Comparison of ENCODE assay signal across 1 cellular context in the genomic region with DNA sequence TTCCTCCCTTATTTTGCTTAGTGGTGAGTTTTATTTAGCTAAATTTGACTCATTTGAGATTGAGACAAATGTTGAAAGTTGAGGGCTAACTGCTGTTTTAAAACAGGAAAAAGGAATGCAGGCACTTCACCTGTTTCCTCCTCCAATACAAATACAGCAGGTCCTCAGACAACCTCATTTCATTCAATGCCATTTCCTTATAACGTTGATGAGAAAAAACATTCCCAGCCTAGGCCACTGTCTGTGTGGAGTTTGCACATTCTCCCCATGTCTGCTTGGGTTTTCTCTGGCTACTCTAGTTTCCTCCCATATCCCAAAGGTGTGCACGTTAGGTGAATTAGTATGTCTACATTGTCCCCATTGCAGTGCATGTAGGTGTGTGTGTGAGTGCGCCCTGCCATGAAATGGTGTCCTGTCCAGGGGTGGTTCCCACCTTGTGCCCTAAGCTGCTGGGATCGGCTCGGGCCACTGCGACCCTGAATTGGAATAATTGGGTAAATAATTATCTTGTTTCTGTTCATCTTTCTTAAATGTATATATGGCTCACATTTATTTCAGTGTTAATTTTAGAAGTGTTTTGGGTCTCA.
TF ChIP-seq lines count a peak whose summit lies in the region.

No MANE protein-coding gene starts in this region.

TF ChIP-seq in endothelial cell of umbilical vein, 7 proteins besides CTCF, POLR2A, EP300 and RAD21 (continued from another document):
- TF ChIP-seq GATA2 (IDR thresholded peaks at IDR 0.05; ENCODE audit: insufficient read depth, insufficient read length, low read depth, low read length) (no peak), FOS (IDR thresholded peaks at IDR 0.05; ENCODE audit: borderline replicate concordance, insufficient read depth, low read length) (no peak)
TF ChIP-seq in endothelial cell of umbilical vein: peak in this region for 0.
